In genomic region chr10:46547881-46548780, GRCh38 we compare ENCODE assay signal across 13 cellular contexts. TPM values are rescaled to one million over a fixed set of nuclear protein-coding genes. Genes with fewer than 3 reads are reported as not detected.
DNase-seq lines count a peak whose midpoint lies in the region; ATAC-seq and TF ChIP-seq lines count a peak whose summit lies in the region.
"Had no signal": no experiment of that assay in that cellular context is flagged by ENCODE, and none has a peak within 500 bp of the region (broad histone marks: within the 10 kb centered on the region; RNA-seq: fewer than 3 reads in every experiment).

No MANE protein-coding gene starts in this region.

- ATAC-seq in RWPE2 (ENCODE audit: low read depth) (0 out of 3 replicates have a peak, but pooled peaks have one; percentile 5), right cardiac atrium (no peak), sciatic nerve (no peak), HG02981 (IDR thresholded peaks at IDR 0.05; ENCODE audit: unreplicated experiment) (no peak), HG03354 (IDR thresholded peaks at IDR 0.05; ENCODE audit: poor library complexity, severe bottlenecking, unreplicated experiment) (no peak)

- 69% methylated on average over 11 of the region's 11 CpGs for WGBS in right cardiac atrium

- TF ChIP-seq CTCF in RWPE2 (IDR thresholded peaks at IDR 0.05; ENCODE audit: poor library complexity, severe bottlenecking) = no peak

- H3K27ac ChIP-seq in RWPE2 (ENCODE audit: poor library complexity, severe bottlenecking) = no peak overlapping the region
- no peak overlapping the region for H3K27ac ChIP-seq in right cardiac atrium (ENCODE audit: low read length)
- H3K27ac ChIP-seq: esophagus muscularis mucosa, thyroid gland had no signal

- no peaks in the 10 kb centered on the region for H3K36me3 ChIP-seq in RWPE2 (ENCODE audit: low read depth)
- H3K36me3 ChIP-seq: esophagus muscularis mucosa, thyroid gland had no signal

- peak; percentile 15 for DNase-seq in EH (ENCODE audit: low read depth)
- peak; percentile 73 for DNase-seq in RWPE2 (ENCODE audit: low spot score)
- peak in 2 of 3 donors; percentile 50 to 52 for DNase-seq in right cardiac atrium
- peak; percentile 54 for DNase-seq in sciatic nerve (ENCODE audit: low spot score)
- no peak for DNase-seq in NCI-H2227 treated with DMSO at 0.1 percent for 48 hours (lab: John Stamatoyannopoulos, UW)
- DNase-seq in KBM-7 = no peak
- DNase-seq: NCI-H2029, nucleus accumbens had no signal

- in situ Hi-C loops in KBM-7 (cut with MboI; ENCODE audit: low pct_unique_long_range_greater_than_20kb, low sequenced_read_pairs) = no loop called here

- H3K27me3 ChIP-seq in RWPE2 (ENCODE audit: insufficient read depth, poor library complexity, severe bottlenecking) (no peaks in the 10 kb centered on the region), right cardiac atrium (ENCODE audit: control insufficient read depth, insufficient read depth) (no peaks in the 10 kb centered on the region)
- H3K27me3 ChIP-seq: thyroid gland had no signal

- intact Hi-C loops in right cardiac atrium (cut with DNase I) (no loop called here), sciatic nerve (cut with DNase I) (no loop called here)

- H3K4me1 ChIP-seq in RWPE2 (ENCODE audit: insufficient read depth, poor library complexity, severe bottlenecking) (no peaks in the 10 kb centered on the region), right cardiac atrium (ENCODE audit: control insufficient read depth, insufficient read depth, low read length) (no peaks in the 10 kb centered on the region)

- H3K9me3 ChIP-seq in RWPE2 (ENCODE audit: severe bottlenecking) = no peaks in the 10 kb centered on the region
- no peaks in the 10 kb centered on the region for H3K9me3 ChIP-seq in right cardiac atrium (ENCODE audit: control insufficient read depth, low read length)
- H3K9me3 ChIP-seq: esophagus muscularis mucosa, thyroid gland had no signal

- no peak overlapping the region for H3K4me3 ChIP-seq in RWPE2 (ENCODE audit: severe bottlenecking)
- no peak overlapping the region for H3K4me3 ChIP-seq in right cardiac atrium (ENCODE audit: low read length)
- H3K4me3 ChIP-seq: esophagus muscularis mucosa, thyroid gland had no signal

RNA-seq across cellular contexts. Expression of gene GPRIN2, which starts 8.3 kb away (rescaled TPM):
- total RNA-seq in right cardiac atrium = not detected
- not detected for polyA plus RNA-seq in right cardiac atrium
- 2.0 TPM for total RNA-seq in sciatic nerve
- total RNA-seq: HT1080 had no signal

RNA-seq across cellular contexts. Expression of gene SYT15, which starts 30.8 kb away (rescaled TPM):
- total RNA-seq in right cardiac atrium (1 to 10 TPM; 2.7 to 4.1 (median 3.5) TPM), sciatic nerve (17.1 TPM)
- polyA plus RNA-seq in right cardiac atrium = 2.6 TPM

Comparison
In these comparisons a context has a peak if more than half of its experiments do, and no peak if none do; other contexts are left out.
1. DNase-seq: peak in EH (single experiment), RWPE2 (single experiment), right cardiac atrium (2 of 3) and sciatic nerve (single experiment); none in NCI-H2227 treated with DMSO at 0.1 percent for 48 hours (single experiment) and KBM-7 (single experiment).